In genomic region chr15:83012038-83012490, GRCh38 we compare ENCODE assay signal across 8 cellular contexts. TPM values are rescaled to one million over a fixed set of nuclear protein-coding genes. Genes with fewer than 3 reads are reported as not detected.
DNase-seq lines count a peak whose midpoint lies in the region; ATAC-seq and TF ChIP-seq lines count a peak whose summit lies in the region.

No MANE protein-coding gene starts in this region.

- no peaks in the 10 kb centered on the region for H3K27me3 Mint-ChIP-seq in CD4-positive, CD25-positive, alpha-beta regulatory T cell
- no peaks in the 10 kb centered on the region for H3K27me3 Mint-ChIP-seq in chondrocyte (ENCODE audit: low read depth)
- no peaks in the 10 kb centered on the region for H3K27me3 Mint-ChIP-seq in naive thymus-derived CD8-positive, alpha-beta T cell

- no peaks in the 10 kb centered on the region for H3K27me3 ChIP-seq in CD4-positive, CD25-positive, alpha-beta regulatory T cell (ENCODE audit: control insufficient read depth, insufficient read depth, low read length)

- H3K27ac ChIP-seq in CD4-positive, CD25-positive, alpha-beta regulatory T cell (ENCODE audit: insufficient read depth, low read length, poor library complexity, severe bottlenecking): peak overlapping the region; percentile 81

- H3K4me3 ChIP-seq in CD4-positive, CD25-positive, alpha-beta regulatory T cell (ENCODE audit: low read depth, low read length): peak overlapping the region; percentile 93
- H3K4me3 ChIP-seq in LNCaP clone FGC (ENCODE audit: low read depth, low read length): peak overlapping the region; percentile 97

- H3K4me1 ChIP-seq in CD4-positive, CD25-positive, alpha-beta regulatory T cell (ENCODE audit: control insufficient read depth, insufficient read depth, low read length, poor library complexity, severe bottlenecking): peaks cover 21% of the 10 kb centered on the region

- H3K36me3 ChIP-seq in CD4-positive, CD25-positive, alpha-beta regulatory T cell (ENCODE audit: control insufficient read depth, insufficient read depth, low read length): peaks cover 14% of the 10 kb centered on the region

- H3K4me3 Mint-ChIP-seq in CD4-positive, CD25-positive, alpha-beta regulatory T cell: peak overlapping the region; percentile 92 to 100 (median 100)
- H3K4me3 Mint-ChIP-seq in chondrocyte (ENCODE audit: unreplicated experiment): peak overlapping the region; percentile 87
- peak overlapping the region; percentile 86 to 100 (median 98) for H3K4me3 Mint-ChIP-seq in naive thymus-derived CD8-positive, alpha-beta T cell

- H3K27ac Mint-ChIP-seq in CD4-positive, CD25-positive, alpha-beta regulatory T cell: peak overlapping the region; percentile 81 to 95 (median 89)
- H3K27ac Mint-ChIP-seq in chondrocyte (ENCODE audit: unreplicated experiment): peak overlapping the region; percentile 80
- H3K27ac Mint-ChIP-seq in naive thymus-derived CD8-positive, alpha-beta T cell: peak overlapping the region; percentile 85 to 96 (median 92)

- peaks cover 30 to 61% (median 42%) of the 10 kb centered on the region in 4 donors for H3K4me1 Mint-ChIP-seq in CD4-positive, CD25-positive, alpha-beta regulatory T cell
- H3K4me1 Mint-ChIP-seq in chondrocyte (ENCODE audit: low read depth): peaks cover 26% of the 10 kb centered on the region
- H3K4me1 Mint-ChIP-seq in naive thymus-derived CD8-positive, alpha-beta T cell: peaks cover 35 to 54% (median 48%) of the 10 kb centered on the region in 4 donors

- POLR2A ChIA-PET in naive thymus-derived CD8-positive, alpha-beta T cell (lab: Charles Lee): interaction anchor here (0.6 to 3.4 kb wide), 10 partner anchors 9 to 794 kb away, joined by 3 to 27 read pairs (median 6); partner anchors contain the start of genes BTBD1, RAMAC and RPS17

- no peak for ATAC-seq in CD4-positive, CD25-positive, alpha-beta regulatory T cell (ENCODE audit: low read depth in 2 of 2)
- no peak for ATAC-seq in naive thymus-derived CD8-positive, alpha-beta T cell
- no peak for ATAC-seq in GM21786 (IDR thresholded peaks at IDR 0.05; ENCODE audit: unreplicated experiment)

- TF ChIP-seq CTCF in LNCaP clone FGC (IDR thresholded peaks at IDR 0.05; ENCODE audit: control insufficient read depth, extremely low read depth, insufficient read depth) (no peak), chondrocyte (IDR thresholded peaks at IDR 0.05) (no peak)

- no peaks in the 10 kb centered on the region for H3K9me3 Mint-ChIP-seq in CD4-positive, CD25-positive, alpha-beta regulatory T cell
- H3K9me3 Mint-ChIP-seq in chondrocyte (ENCODE audit: low read depth): peaks cover 7% of the 10 kb centered on the region
- H3K9me3 Mint-ChIP-seq in naive thymus-derived CD8-positive, alpha-beta T cell: no peaks in the 10 kb centered on the region

- no peak for DNase-seq in CD4-positive, CD25-positive, alpha-beta regulatory T cell
- DNase-seq in LNCaP clone FGC (ENCODE audit: low read depth): no peak
- DNase-seq in chondrocyte (ENCODE audit: low spot score): no peak
- DNase-seq in naive thymus-derived CD8-positive, alpha-beta T cell: no peak
- no peak for DNase-seq in cerebellar cortex (ENCODE audit: low spot score)
- no peak for DNase-seq in RKO (ENCODE audit: low spot score)
- DNase-seq in NCI-H748 (lab: John Stamatoyannopoulos, UW; ENCODE audit: unreplicated experiment): no peak

- peaks cover 7% of the 10 kb centered on the region for H3K36me3 Mint-ChIP-seq in CD4-positive, CD25-positive, alpha-beta regulatory T cell
- H3K36me3 Mint-ChIP-seq in chondrocyte (ENCODE audit: low read depth): peaks cover 7% of the 10 kb centered on the region
- peaks cover 0 to 39% (median 3%) of the 10 kb centered on the region in 3 donors for H3K36me3 Mint-ChIP-seq in naive thymus-derived CD8-positive, alpha-beta T cell

- no peaks in the 10 kb centered on the region for H3K9me3 ChIP-seq in CD4-positive, CD25-positive, alpha-beta regulatory T cell (ENCODE audit: control insufficient read depth in 2 of 2, low read length in 2 of 2)

RNA-seq across cellular contexts. Expression of gene C15orf40, which starts 0.6 kb away (rescaled TPM):
- total RNA-seq in CD4-positive, CD25-positive, alpha-beta regulatory T cell: 20.0 TPM
- polyA plus RNA-seq in CD4-positive, CD25-positive, alpha-beta regulatory T cell: 10 to 100 TPM; 46.4 to 77.0 (median 57.3) TPM
- total RNA-seq in chondrocyte: 14.7 to 15.0 TPM (median 14.9 TPM) in 3 replicates
- 10 to 100 TPM; 48.4 to 49.9 TPM for total RNA-seq in naive thymus-derived CD8-positive, alpha-beta T cell
- 10 to 100 TPM; 56.2 to 87.5 (median 67.8) TPM for polyA plus RNA-seq in naive thymus-derived CD8-positive, alpha-beta T cell

RNA-seq across cellular contexts. Expression of gene RAMAC, which starts 26.1 kb away (rescaled TPM):
- 23.9 TPM for total RNA-seq in CD4-positive, CD25-positive, alpha-beta regulatory T cell
- 10 to 100 TPM; 39.3 to 48.1 (median 43.7) TPM for polyA plus RNA-seq in CD4-positive, CD25-positive, alpha-beta regulatory T cell
- total RNA-seq in chondrocyte: 19.1 to 21.3 TPM (median 19.4 TPM) in 3 replicates
- total RNA-seq in naive thymus-derived CD8-positive, alpha-beta T cell: 10 to 100 TPM; 17.5 to 22.3 TPM
- polyA plus RNA-seq in naive thymus-derived CD8-positive, alpha-beta T cell: 10 to 100 TPM; 28.5 to 35.0 (median 31.7) TPM

RNA-seq across cellular contexts. Expression of gene BTBD1, which starts 55.0 kb away (rescaled TPM):
- total RNA-seq in CD4-positive, CD25-positive, alpha-beta regulatory T cell: 35.5 TPM
- 10 to 100 TPM; 41.7 to 55.5 (median 47.0) TPM for polyA plus RNA-seq in CD4-positive, CD25-positive, alpha-beta regulatory T cell
- 51.4 to 55.0 TPM (median 53.3 TPM) in 3 replicates for total RNA-seq in chondrocyte
- 10 to 100 TPM; 42.9 to 43.3 TPM for total RNA-seq in naive thymus-derived CD8-positive, alpha-beta T cell
- 10 to 100 TPM; 36.0 to 40.6 (median 37.0) TPM for polyA plus RNA-seq in naive thymus-derived CD8-positive, alpha-beta T cell

RNA-seq across cellular contexts. Expression of gene HOMER2, which starts 59.5 kb away (rescaled TPM):
- 3.4 TPM for total RNA-seq in CD4-positive, CD25-positive, alpha-beta regulatory T cell
- 1 to 10 TPM; 2.6 to 9.4 (median 3.1) TPM for polyA plus RNA-seq in CD4-positive, CD25-positive, alpha-beta regulatory T cell
- 5.9 to 6.9 TPM (median 6.1 TPM) in 3 replicates for total RNA-seq in chondrocyte
- 1 to 10 TPM; 6.1 to 6.2 TPM for total RNA-seq in naive thymus-derived CD8-positive, alpha-beta T cell
- polyA plus RNA-seq in naive thymus-derived CD8-positive, alpha-beta T cell: 1 to 10 TPM in 2 of 3 donors, under 1 TPM in 1; 0.23 to 3.1 (median 1.7) TPM
